In the genomic region with DNA sequence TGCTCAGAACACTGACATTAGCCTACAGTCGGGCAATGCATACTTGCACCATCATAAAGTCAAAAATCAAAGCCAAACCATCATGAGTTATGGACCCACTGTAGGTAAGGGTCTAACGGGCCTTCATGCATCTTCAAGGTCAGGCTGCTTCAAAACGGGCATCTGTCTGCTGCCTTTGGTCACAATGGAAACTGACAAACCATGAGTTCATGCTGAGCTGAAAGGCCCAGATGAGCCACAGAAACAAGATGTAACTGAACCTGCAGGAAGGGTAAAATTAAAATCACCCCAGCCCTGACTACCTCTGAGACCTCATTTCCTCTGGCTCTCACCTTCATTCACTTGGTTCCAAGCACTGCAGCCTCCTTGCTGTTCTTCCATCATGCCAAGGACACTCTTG, we compare ENCODE assay signal across 12 cellular contexts.
A peak's percentile ranks its signal among the peaks of the same experiment; 100 is the strongest.
DNase-seq lines count a peak whose midpoint lies in the region; ATAC-seq and TF ChIP-seq lines count a peak whose summit lies in the region.
"Had no signal": no experiment of that assay in that cellular context is flagged by ENCODE, and none has a peak within 500 bp of the region (broad histone marks: within the 10 kb centered on the region; RNA-seq: fewer than 3 reads in every experiment).

No MANE protein-coding gene starts in this region.

- no peaks in the 10 kb centered on the region for H3K79me1 ChIP-seq in mesenchymal stem cell (replicated peaks; ENCODE audit: low read length, poor library complexity, severe bottlenecking)

- H3K4ac ChIP-seq in mesenchymal stem cell (ENCODE audit: low read depth in 1 of 2, low read length in 2 of 2) = no peak overlapping the region

- no peak overlapping the region for H4K8ac ChIP-seq in mesenchymal stem cell (ENCODE audit: low read length)

- H3K23ac ChIP-seq in mesenchymal stem cell (ENCODE audit: low read length in 2 of 2) = no peak overlapping the region

- H3K4me3 ChIP-seq in GM23338 (no peak overlapping the region), mesenchymal stem cell (ENCODE audit: insufficient read depth in 1 of 2, low read depth in 1 of 2, low read length in 2 of 2) (no peak overlapping the region)
- H3K4me3 ChIP-seq: HAP-1 had no signal

- H2AFZ ChIP-seq in GM23338 = no peak overlapping the region
- no peak overlapping the region for H2AFZ ChIP-seq in mesenchymal stem cell (ENCODE audit: low read depth, low read length)

- H3K4me2 ChIP-seq in GM23338 (0 out of 2 replicates have a peak overlapping the region, but pooled peaks have one; percentile 50), mesenchymal stem cell (ENCODE audit: low read length, poor library complexity, severe bottlenecking) (no peak overlapping the region)

- H4K91ac ChIP-seq in mesenchymal stem cell (ENCODE audit: low read length) = no peak overlapping the region

- H4K20me1 ChIP-seq in GM23338 (replicated peaks; ENCODE audit: insufficient read depth) = no peaks in the 10 kb centered on the region; the same call in 1 of the 2 replicates

- no peak overlapping the region for H3K9ac ChIP-seq in mesenchymal stem cell (ENCODE audit: low read length)

- H2BK15ac ChIP-seq in mesenchymal stem cell (ENCODE audit: low read depth, poor library complexity, severe bottlenecking) = no peak overlapping the region

- H3K4me1 ChIP-seq in GM23338 (ENCODE audit: insufficient read depth) (peaks cover 18% of the 10 kb centered on the region; the same call in 1 of the 2 replicates), mesenchymal stem cell (ENCODE audit: control insufficient read depth, insufficient read depth, low read depth, low read length) (peaks cover 2% of the 10 kb centered on the region)
- H3K4me1 ChIP-seq: HAP-1 had no signal

- peak overlapping the region; percentile 17 to 38 for H2BK12ac ChIP-seq in mesenchymal stem cell (ENCODE audit: low read length in 2 of 2)

- DNase-seq in GM23338 (ENCODE audit: low spot score) = no peak
- no peak for DNase-seq in mesenchymal stem cell
- DNase-seq in activated CD8-positive, alpha-beta memory T cell treated with anti-CD3 and anti-CD28 coated beads for 24 hours = no peak
- DNase-seq: CD4-positive, alpha-beta memory T cell; DMS79 had no signal

- TF ChIP-seq CTCF in GM23338 (conservative IDR thresholded peaks at IDR 0.05; ENCODE audit: low read depth in 2 of 2) = no peak

- ATAC-seq in GM23338 (no peak), GM19035 (IDR thresholded peaks at IDR 0.05; ENCODE audit: unreplicated experiment) (no peak), HG03039 (IDR thresholded peaks at IDR 0.05; ENCODE audit: unreplicated experiment) (no peak)

- H3F3A ChIP-seq in GM23338 (replicated peaks; ENCODE audit: low read depth) = no peaks in the 10 kb centered on the region

- H2BK5ac ChIP-seq in mesenchymal stem cell (ENCODE audit: low read depth, low read length, poor library complexity, severe bottlenecking) = no peak overlapping the region

- no peaks in the 10 kb centered on the region for H3K9me3 Mint-ChIP-seq in GM23338

- H3K18ac ChIP-seq in mesenchymal stem cell (ENCODE audit: low read depth in 1 of 2, low read length in 2 of 2) = peak overlapping the region; percentile 2 to 64

- H3K4me1 Mint-ChIP-seq in GM23338 = peaks cover 29% of the 10 kb centered on the region
- H3K4me1 Mint-ChIP-seq: CD4-positive, alpha-beta memory T cell had no signal

- 93% methylated on average over 3 of the region's 3 CpGs for WGBS in mesenchymal stem cell

- no peak overlapping the region for H3K14ac ChIP-seq in mesenchymal stem cell (ENCODE audit: low read length in 2 of 2)

- H3K4me3 Mint-ChIP-seq in GM23338 = no peak overlapping the region
- H3K4me3 Mint-ChIP-seq: B cell; CD4-positive, alpha-beta memory T cell had no signal

- H3K27me3 Mint-ChIP-seq in GM23338 (ENCODE audit: insufficient read depth, low read depth, poor library complexity) = peaks cover 7% of the 10 kb centered on the region

- 0 out of 2 replicates have a peak, but pooled peaks cover 4% of the 10 kb centered on the region for H3K9me2 ChIP-seq in GM23338 (ENCODE audit: insufficient read depth)

- H3K79me2 ChIP-seq in GM23338 (replicated peaks; ENCODE audit: insufficient read depth) = no peaks in the 10 kb centered on the region

- H3K27me3 ChIP-seq in GM23338 (ENCODE audit: insufficient read depth) (no peaks in the 10 kb centered on the region), mesenchymal stem cell (ENCODE audit: control insufficient read depth in 1 of 2, insufficient read depth in 1 of 2, low read length in 2 of 2) (no peaks in the 10 kb centered on the region)

- H3K36me3 ChIP-seq in GM23338 (ENCODE audit: insufficient read depth) (no peaks in the 10 kb centered on the region), mesenchymal stem cell (ENCODE audit: control insufficient read depth in 1 of 2, insufficient read depth in 2 of 2, low read depth in 1 of 2, low read length in 2 of 2) (no peaks in the 10 kb centered on the region)
- H3K36me3 ChIP-seq: HAP-1 had no signal

- H3K36me3 Mint-ChIP-seq in GM23338 (ENCODE audit: low read depth) = no peaks in the 10 kb centered on the region
- H3K36me3 Mint-ChIP-seq: CD4-positive, alpha-beta memory T cell had no signal

- H3K27ac ChIP-seq in GM23338 (ENCODE audit: low read depth) = no peak overlapping the region
- H3K27ac ChIP-seq in angular gyrus (ENCODE audit: low read depth, low read length) = peak overlapping the region; percentile 53
- H3K27ac ChIP-seq in mesenchymal stem cell (ENCODE audit: low read length, poor library complexity, severe bottlenecking) = no peak overlapping the region
- peak overlapping the region; percentile 44 for H3K27ac ChIP-seq in temporal lobe (ENCODE audit: low read depth, low read length)
- H3K27ac ChIP-seq: C4-2B had no signal

- H3K27ac Mint-ChIP-seq in GM23338 = peak overlapping the region; percentile 1; the same call in 1 of the 2 replicates
- H3K27ac Mint-ChIP-seq: B cell; CD4-positive, alpha-beta memory T cell had no signal

- no peak overlapping the region for H2BK120ac ChIP-seq in mesenchymal stem cell (ENCODE audit: low read depth, low read length)

- H3K9me3 ChIP-seq in mesenchymal stem cell (ENCODE audit: control insufficient read depth, low read length) = no peaks in the 10 kb centered on the region
- H3K9me3 ChIP-seq: HAP-1 had no signal

- H2AK5ac ChIP-seq in mesenchymal stem cell (ENCODE audit: low read length, severe bottlenecking) = no peak overlapping the region

TF ChIP-seq in GM23338, 12 proteins besides CTCF, POLR2A, EP300 and RAD21 (continues in another document):
- TF ChIP-seq, protein P1, sequence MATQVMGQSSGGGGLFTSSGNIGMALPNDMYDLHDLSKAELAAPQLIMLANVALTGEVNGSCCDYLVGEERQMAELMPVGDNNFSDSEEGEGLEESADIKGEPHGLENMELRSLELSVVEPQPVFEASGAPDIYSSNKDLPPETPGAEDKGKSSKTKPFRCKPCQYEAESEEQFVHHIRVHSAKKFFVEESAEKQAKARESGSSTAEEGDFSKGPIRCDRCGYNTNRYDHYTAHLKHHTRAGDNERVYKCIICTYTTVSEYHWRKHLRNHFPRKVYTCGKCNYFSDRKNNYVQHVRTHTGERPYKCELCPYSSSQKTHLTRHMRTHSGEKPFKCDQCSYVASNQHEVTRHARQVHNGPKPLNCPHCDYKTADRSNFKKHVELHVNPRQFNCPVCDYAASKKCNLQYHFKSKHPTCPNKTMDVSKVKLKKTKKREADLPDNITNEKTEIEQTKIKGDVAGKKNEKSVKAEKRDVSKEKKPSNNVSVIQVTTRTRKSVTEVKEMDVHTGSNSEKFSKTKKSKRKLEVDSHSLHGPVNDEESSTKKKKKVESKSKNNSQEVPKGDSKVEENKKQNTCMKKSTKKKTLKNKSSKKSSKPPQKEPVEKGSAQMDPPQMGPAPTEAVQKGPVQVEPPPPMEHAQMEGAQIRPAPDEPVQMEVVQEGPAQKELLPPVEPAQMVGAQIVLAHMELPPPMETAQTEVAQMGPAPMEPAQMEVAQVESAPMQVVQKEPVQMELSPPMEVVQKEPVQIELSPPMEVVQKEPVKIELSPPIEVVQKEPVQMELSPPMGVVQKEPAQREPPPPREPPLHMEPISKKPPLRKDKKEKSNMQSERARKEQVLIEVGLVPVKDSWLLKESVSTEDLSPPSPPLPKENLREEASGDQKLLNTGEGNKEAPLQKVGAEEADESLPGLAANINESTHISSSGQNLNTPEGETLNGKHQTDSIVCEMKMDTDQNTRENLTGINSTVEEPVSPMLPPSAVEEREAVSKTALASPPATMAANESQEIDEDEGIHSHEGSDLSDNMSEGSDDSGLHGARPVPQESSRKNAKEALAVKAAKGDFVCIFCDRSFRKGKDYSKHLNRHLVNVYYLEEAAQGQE (IDR thresholded peaks at IDR 0.05; ENCODE audit: unreplicated experiment) = no peak
- TF ChIP-seq CREB1 (CRISPR knock-in tag; IDR thresholded peaks at IDR 0.05; ENCODE audit: low read depth) (no peak), ZNF114 (CRISPR knock-in tag; IDR thresholded peaks at IDR 0.05) (no peak), NANOG (IDR thresholded peaks at IDR 0.05; ENCODE audit: borderline replicate concordance) (no peak), ZNF331 (CRISPR knock-in tag; IDR thresholded peaks at IDR 0.05; ENCODE audit: low read depth) (no peak), EZH2 (IDR thresholded peaks at IDR 0.05; ENCODE audit: low read depth, unreplicated experiment) (no peak)

Comparison
In these comparisons a context has a peak if more than half of its experiments do, and no peak if none do; other contexts are left out.
1. H3K27ac ChIP-seq: peak in angular gyrus (single experiment) and temporal lobe (single experiment); none in GM23338 (single experiment) and mesenchymal stem cell (single experiment).